Comparison of ENCODE assay signal across 8 cellular contexts in the genomic region with DNA sequence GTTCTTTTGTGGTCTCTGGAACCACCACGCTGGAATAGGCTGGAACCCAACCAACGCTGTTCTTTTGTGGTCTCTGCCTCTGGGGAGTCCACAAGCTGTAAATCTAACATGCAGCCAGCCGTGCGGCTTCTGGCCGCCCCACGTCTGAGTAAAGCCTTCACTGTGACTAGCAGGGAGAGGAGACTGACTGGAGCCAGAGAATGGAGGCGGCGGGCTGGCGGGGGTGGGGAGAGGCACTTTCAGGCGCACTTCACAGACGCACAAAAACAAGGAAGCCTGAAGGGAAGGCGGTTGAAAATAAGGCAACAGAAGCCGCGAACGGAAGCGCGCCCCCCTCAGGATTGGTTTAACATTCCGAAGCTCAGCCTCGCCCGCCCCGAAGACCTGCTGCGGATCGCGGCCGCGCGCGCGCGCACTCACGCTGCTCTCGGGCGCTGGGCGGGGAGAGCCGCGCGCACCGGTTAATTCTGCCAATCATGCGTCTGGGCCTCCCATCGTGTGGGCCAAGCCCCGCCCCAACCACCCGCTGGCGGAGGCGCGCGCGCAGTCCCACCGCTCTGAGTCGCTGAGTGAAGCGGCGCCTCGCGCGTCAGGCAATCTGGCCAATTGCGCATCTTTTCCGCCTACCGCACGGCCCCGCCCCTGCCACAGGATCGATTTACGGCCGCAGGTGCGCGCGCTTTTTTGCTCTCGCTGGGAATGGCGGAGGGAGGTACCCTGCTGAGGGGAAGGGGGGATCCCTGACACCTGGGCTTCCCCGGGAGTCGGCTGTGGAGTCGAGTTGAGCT. TPM values are rescaled to one million over a fixed set of nuclear protein-coding genes. Genes with fewer than 3 reads are reported as not detected.
DNase-seq lines count a peak whose midpoint lies in the region; ATAC-seq and TF ChIP-seq lines count a peak whose summit lies in the region.

SFR1 (plus strand) TSS at position 687 of the 788 bp plus-strand sequence; CDS start at position 700, 13 bp downstream.

- peak; percentile 16; the same call in 1 of the 2 replicates for TF ChIP-seq EP300 in Ishikawa (IDR thresholded peaks at IDR 0.05; ENCODE audit: borderline replicate concordance)

- H3K4me3 ChIP-seq in mononuclear cell (ENCODE audit: low read length): peak within 1 kb of the TSS; percentile 95

- H3K9me3 ChIP-seq in mononuclear cell (ENCODE audit: low read depth, low read length): no peaks in the 10 kb centered on the region

- TF ChIP-seq RAD21 in Ishikawa (IDR thresholded peaks at IDR 0.05; ENCODE audit: low read depth): peak; percentile 64

- H3K4me1 ChIP-seq in mononuclear cell (ENCODE audit: insufficient read depth, low read length): peaks cover 18% of the 10 kb centered on the region

- ATAC-seq in GM21576 (IDR thresholded peaks at IDR 0.05; ENCODE audit: unreplicated experiment): peak; percentile 92

- DNase-seq in DMS53 (lab: John Stamatoyannopoulos, UW) (peak; percentile 99), OCI-M2 (lab: John Stamatoyannopoulos, UW; ENCODE audit: unreplicated experiment) (peak; percentile 80), activated T-cell treated with anti-CD3 and anti-CD28 coated beads for 4 hours (peak; percentile 97), epidermal melanocyte (ENCODE audit: insufficient read length, low spot score) (peak; percentile 84)
- DNase-seq in stimulated activated CD8-positive, alpha-beta memory T cell treated with anti-CD3 and anti-CD28 coated beads, Interleukin-4, amount 100 ng/mL, for 1 hour (ENCODE audit: low read depth in 2 of 2, low spot score in 1 of 2): peak; percentile 91 to 99

- H3K27me3 ChIP-seq in mononuclear cell (ENCODE audit: insufficient read depth, low read length): no peaks in the 10 kb centered on the region

TF ChIP-seq in Ishikawa, 13 proteins besides CTCF, POLR2A, EP300 and RAD21:
- TF ChIP-seq EGR1 (IDR thresholded peaks at IDR 0.05) (0 out of 2 replicates have a peak, but pooled peaks have one; percentile 20), CEBPB (IDR thresholded peaks at IDR 0.05) (0 out of 2 replicates have a peak, but pooled peaks have one; percentile 23), TEAD4 (IDR thresholded peaks at IDR 0.05) (peak; percentile 76), TCF12 (IDR thresholded peaks at IDR 0.05; ENCODE audit: low read depth) (peak; percentile 81), YY1 (IDR thresholded peaks at IDR 0.05; ENCODE audit: low read depth) (peak; percentile 89), CREB1 (IDR thresholded peaks at IDR 0.05; ENCODE audit: low read depth) (peak; percentile 34), MAX (IDR thresholded peaks at IDR 0.05) (peak; percentile 90), ZBTB7A (IDR thresholded peaks at IDR 0.05; ENCODE audit: low read depth) (peak; percentile 59), TAF1 (IDR thresholded peaks at IDR 0.05; ENCODE audit: low read depth) (peak; percentile 95), NFIC (IDR thresholded peaks at IDR 0.05) (peak; percentile 16; the same call in 1 of the 2 replicates), FOXM1 (IDR thresholded peaks at IDR 0.05; ENCODE audit: borderline replicate concordance, low read depth) (peak; percentile 70; the same call in 1 of the 2 replicates)
- TF ChIP-seq, protein P1, sequence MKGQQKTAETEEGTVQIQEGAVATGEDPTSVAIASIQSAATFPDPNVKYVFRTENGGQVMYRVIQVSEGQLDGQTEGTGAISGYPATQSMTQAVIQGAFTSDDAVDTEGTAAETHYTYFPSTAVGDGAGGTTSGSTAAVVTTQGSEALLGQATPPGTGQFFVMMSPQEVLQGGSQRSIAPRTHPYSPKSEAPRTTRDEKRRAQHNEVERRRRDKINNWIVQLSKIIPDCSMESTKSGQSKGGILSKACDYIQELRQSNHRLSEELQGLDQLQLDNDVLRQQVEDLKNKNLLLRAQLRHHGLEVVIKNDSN (IDR thresholded peaks at IDR 0.05): no peak
- TF ChIP-seq, protein P2, sequence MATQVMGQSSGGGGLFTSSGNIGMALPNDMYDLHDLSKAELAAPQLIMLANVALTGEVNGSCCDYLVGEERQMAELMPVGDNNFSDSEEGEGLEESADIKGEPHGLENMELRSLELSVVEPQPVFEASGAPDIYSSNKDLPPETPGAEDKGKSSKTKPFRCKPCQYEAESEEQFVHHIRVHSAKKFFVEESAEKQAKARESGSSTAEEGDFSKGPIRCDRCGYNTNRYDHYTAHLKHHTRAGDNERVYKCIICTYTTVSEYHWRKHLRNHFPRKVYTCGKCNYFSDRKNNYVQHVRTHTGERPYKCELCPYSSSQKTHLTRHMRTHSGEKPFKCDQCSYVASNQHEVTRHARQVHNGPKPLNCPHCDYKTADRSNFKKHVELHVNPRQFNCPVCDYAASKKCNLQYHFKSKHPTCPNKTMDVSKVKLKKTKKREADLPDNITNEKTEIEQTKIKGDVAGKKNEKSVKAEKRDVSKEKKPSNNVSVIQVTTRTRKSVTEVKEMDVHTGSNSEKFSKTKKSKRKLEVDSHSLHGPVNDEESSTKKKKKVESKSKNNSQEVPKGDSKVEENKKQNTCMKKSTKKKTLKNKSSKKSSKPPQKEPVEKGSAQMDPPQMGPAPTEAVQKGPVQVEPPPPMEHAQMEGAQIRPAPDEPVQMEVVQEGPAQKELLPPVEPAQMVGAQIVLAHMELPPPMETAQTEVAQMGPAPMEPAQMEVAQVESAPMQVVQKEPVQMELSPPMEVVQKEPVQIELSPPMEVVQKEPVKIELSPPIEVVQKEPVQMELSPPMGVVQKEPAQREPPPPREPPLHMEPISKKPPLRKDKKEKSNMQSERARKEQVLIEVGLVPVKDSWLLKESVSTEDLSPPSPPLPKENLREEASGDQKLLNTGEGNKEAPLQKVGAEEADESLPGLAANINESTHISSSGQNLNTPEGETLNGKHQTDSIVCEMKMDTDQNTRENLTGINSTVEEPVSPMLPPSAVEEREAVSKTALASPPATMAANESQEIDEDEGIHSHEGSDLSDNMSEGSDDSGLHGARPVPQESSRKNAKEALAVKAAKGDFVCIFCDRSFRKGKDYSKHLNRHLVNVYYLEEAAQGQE (IDR thresholded peaks at IDR 0.05; ENCODE audit: low read depth): no peak
TF ChIP-seq in Ishikawa: peak in this region for 11.

RNA-seq across cellular contexts. Expression of gene SFR1, which starts in this region (rescaled TPM):
- total RNA-seq in mononuclear cell: 27.3 TPM

Comparison
In these comparisons a context has a peak if more than half of its experiments do, and no peak if none do; other contexts are left out.
1. Peak in every context shown above with its lines: DNase-seq, ATAC-seq and H3K4me3 ChIP-seq.